In genomic region chr22:46538816-46539163, GRCh38 we compare ENCODE assay signal across 8 cellular contexts. TPM values are rescaled to one million over a fixed set of nuclear protein-coding genes. Genes with fewer than 3 reads are reported as not detected.
A peak's percentile ranks its signal among the peaks of the same experiment; 100 is the strongest.
DNase-seq lines count a peak whose midpoint lies in the region; ATAC-seq and TF ChIP-seq lines count a peak whose summit lies in the region.

No MANE protein-coding gene starts in this region.

- H4K20me1 ChIP-seq in hepatocyte (ENCODE audit: insufficient read depth, poor library complexity, severe bottlenecking): no peaks in the 10 kb centered on the region

- no peaks in the 10 kb centered on the region for H3K36me3 ChIP-seq in hepatocyte (replicated peaks; ENCODE audit: insufficient read depth, low read depth)

- no peak overlapping the region for H2AFZ ChIP-seq in hepatocyte

- peak; percentile 65 for DNase-seq in activated CD8-positive, alpha-beta memory T cell treated with anti-CD3 and anti-CD28 coated beads, Interleukin-2, amount 50 U/mL, for 48 hours
- DNase-seq in activated CD8-positive, alpha-beta memory T cell treated with anti-CD3 and anti-CD28 coated beads, Interleukin-2, amount 50 U/mL, for 4 hours: no peak
- peak; percentile 54 to 55 for DNase-seq in activated T-cell treated with anti-CD3 and anti-CD28 coated beads, Interleukin-2, amount 50 U/mL, for 48 hours
- no peak for DNase-seq in hepatocyte (ENCODE audit: low spot score)
- no peak for DNase-seq in stimulated activated effector memory CD8-positive, alpha-beta T cell treated with anti-CD3 and anti-CD28 coated beads, Interleukin-12 subunit alpha, Interleukin-12 subunit beta, amount 100 ng/mL, for 72 hours (ENCODE audit: low spot score in 2 of 2)
- no peak for DNase-seq in SKM-1 (lab: John Stamatoyannopoulos, UW; ENCODE audit: unreplicated experiment)
- DNase-seq in T-helper 9 cell: no peak

- H3K4me2 ChIP-seq in hepatocyte: peak overlapping the region; percentile 92

- H3K9me3 Mint-ChIP-seq in stimulated activated effector memory CD8-positive, alpha-beta T cell treated with anti-CD3 and anti-CD28 coated beads, Interleukin-12 subunit alpha, Interleukin-12 subunit beta, amount 100 ng/mL, for 72 hours: no peaks in the 10 kb centered on the region

- peaks cover 11% of the 10 kb centered on the region for H3K4me1 Mint-ChIP-seq in stimulated activated effector memory CD8-positive, alpha-beta T cell treated with anti-CD3 and anti-CD28 coated beads, Interleukin-12 subunit alpha, Interleukin-12 subunit beta, amount 100 ng/mL, for 72 hours

- peaks cover 11% of the 10 kb centered on the region for H3K4me1 ChIP-seq in hepatocyte (ENCODE audit: insufficient read depth)

- no peaks in the 10 kb centered on the region for H3K79me2 ChIP-seq in hepatocyte

- peak overlapping the region; percentile 60 for H3K4me3 Mint-ChIP-seq in stimulated activated effector memory CD8-positive, alpha-beta T cell treated with anti-CD3 and anti-CD28 coated beads, Interleukin-12 subunit alpha, Interleukin-12 subunit beta, amount 100 ng/mL, for 72 hours

- no peaks in the 10 kb centered on the region for H3K9me3 ChIP-seq in hepatocyte (ENCODE audit: low read depth)

- no peaks in the 10 kb centered on the region for H3K9me2 ChIP-seq in hepatocyte (replicated peaks; ENCODE audit: insufficient read depth)

- H3K27ac ChIP-seq in hepatocyte: peak overlapping the region; percentile 8

- H3K4me3 ChIP-seq in hepatocyte: no peak overlapping the region

- WGBS in hepatocyte (ENCODE audit: low lambda C conversion rate, missing lambda C conversion rate): 26% methylated on average over 13 of the region's 13 CpGs

- H3K36me3 Mint-ChIP-seq in stimulated activated effector memory CD8-positive, alpha-beta T cell treated with anti-CD3 and anti-CD28 coated beads, Interleukin-12 subunit alpha, Interleukin-12 subunit beta, amount 100 ng/mL, for 72 hours: no peaks in the 10 kb centered on the region

- no peak overlapping the region for H3K27ac Mint-ChIP-seq in stimulated activated effector memory CD8-positive, alpha-beta T cell treated with anti-CD3 and anti-CD28 coated beads, Interleukin-12 subunit alpha, Interleukin-12 subunit beta, amount 100 ng/mL, for 72 hours

- ATAC-seq in stimulated activated effector memory CD8-positive, alpha-beta T cell treated with anti-CD3 and anti-CD28 coated beads, Interleukin-12 subunit alpha, Interleukin-12 subunit beta, amount 100 ng/mL, for 72 hours: peak; percentile 66
- ATAC-seq in GM21360 (IDR thresholded peaks at IDR 0.05; ENCODE audit: unreplicated experiment): no peak

- peaks cover 18% of the 10 kb centered on the region for H3K27me3 ChIP-seq in hepatocyte

- TF ChIP-seq CTCF in hepatocyte (IDR thresholded peaks at IDR 0.05; ENCODE audit: poor library complexity): no peak

RNA-seq across cellular contexts. Expression of gene CELSR1, which starts 1.4 kb away (rescaled TPM):
- total RNA-seq in hepatocyte: 5.8 and 8.7 TPM in 2 replicates
- polyA plus RNA-seq in hepatocyte: 3.0 and 4.9 TPM in 2 replicates

Comparison
In these comparisons a context has a peak if more than half of its experiments do, and no peak if none do; other contexts are left out.
1. DNase-seq: peak in activated CD8-positive, alpha-beta memory T cell treated with anti-CD3 and anti-CD28 coated beads, Interleukin-2, amount 50 U/mL, for 48 hours (single experiment) and activated T-cell treated with anti-CD3 and anti-CD28 coated beads, Interleukin-2, amount 50 U/mL, for 48 hours (2 of 2); none in activated CD8-positive, alpha-beta memory T cell treated with anti-CD3 and anti-CD28 coated beads, Interleukin-2, amount 50 U/mL, for 4 hours (single experiment), hepatocyte (single experiment), stimulated activated effector memory CD8-positive, alpha-beta T cell treated with anti-CD3 and anti-CD28 coated beads, Interleukin-12 subunit alpha, Interleukin-12 subunit beta, amount 100 ng/mL, for 72 hours (0 of 2), SKM-1 (single experiment) and T-helper 9 cell (single experiment).